Comparison of ENCODE assay signal across 14 cellular contexts in genomic region chr4:78018271-78019049, GRCh38. TPM values are rescaled to one million over a fixed set of nuclear protein-coding genes. Genes with fewer than 3 reads are reported as not detected.
"Had no signal": no experiment of that assay in that cellular context is flagged by ENCODE, and none has a peak within 500 bp of the region (broad histone marks: within the 10 kb centered on the region; RNA-seq: fewer than 3 reads in every experiment).

No MANE protein-coding gene starts in this region.

- DNase-seq: activated CD4-positive, alpha-beta T cell treated with anti-CD3 and anti-CD28 coated beads for 1 hour; activated gamma-delta T cell; effector memory CD8-positive, alpha-beta T cell; left colon; ovary; stimulated activated CD4-positive, alpha-beta T cell treated with anti-CD3 and anti-CD28 coated beads, Interleukin-12 subunit alpha, Interleukin-12 subunit beta, amount 100 ng/mL, for 4 hours; stimulated activated CD4-positive, alpha-beta T cell treated with anti-CD3 and anti-CD28 coated beads, Interleukin-1b, Interleukin-23, amount 100 ng/mL, for 48 hours; stimulated activated CD8-positive, alpha-beta memory T cell treated with anti-CD3 and anti-CD28 coated beads, Interleukin-4, amount 100 ng/mL, for 48 hours; stimulated activated naive CD4-positive, alpha-beta T cell; T-helper 17 cell; WERI-Rb-1 had no signal

- H3K27ac ChIP-seq: ovary, tibial nerve, WERI-Rb-1 had no signal

- H3K9me3 ChIP-seq: ovary, tibial nerve had no signal

- H3K27me3 ChIP-seq: ovary, tibial nerve had no signal

- H3K36me3 ChIP-seq: ovary, tibial nerve, WERI-Rb-1 had no signal

- ATAC-seq: activated naive CD4-positive, alpha-beta T cell treated with anti-CD3 and anti-CD28 coated beads, Interleukin-2, amount 50 U/mL, for 72 hours; effector memory CD8-positive, alpha-beta T cell; left colon; T-helper 17 cell had no signal

- H3K4me1 ChIP-seq: tibial nerve had no signal

- H3K4me3 ChIP-seq: lung, ovary, tibial nerve had no signal

RNA-seq across cellular contexts. Expression of gene FRAS1, which starts 38.7 kb away (rescaled TPM):
- total RNA-seq: T-helper 17 cell had no signal
